ENCODE assay signal across 14 cellular contexts in the genomic region with DNA sequence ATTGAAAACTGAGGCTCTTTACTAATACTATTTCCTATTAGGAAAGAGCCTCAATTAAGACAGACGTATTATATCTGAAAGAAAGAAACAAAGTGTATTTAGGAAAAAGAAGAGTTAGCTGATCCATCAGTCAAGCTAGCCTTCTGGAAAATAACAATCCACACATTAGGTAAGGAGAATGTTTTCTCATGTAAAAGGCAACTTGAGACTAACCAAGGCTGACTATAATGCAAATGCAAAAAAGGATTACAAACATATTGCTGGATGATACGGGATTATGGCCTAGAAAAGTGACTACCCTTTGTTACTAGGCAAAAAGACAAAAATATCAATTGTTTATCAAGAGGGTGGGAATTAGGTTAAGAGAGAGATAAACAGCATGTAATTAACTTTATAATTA.
A peak's percentile ranks its signal among the peaks of the same experiment; 100 is the strongest.
DNase-seq lines count a peak whose midpoint lies in the region; ATAC-seq and TF ChIP-seq lines count a peak whose summit lies in the region.
"Had no signal": no experiment of that assay in that cellular context is flagged by ENCODE, and none has a peak within 500 bp of the region (broad histone marks: within the 10 kb centered on the region; RNA-seq: fewer than 3 reads in every experiment).

No MANE protein-coding gene starts in this region.

- peaks cover 4% of the 10 kb centered on the region for H3K36me3 Mint-ChIP-seq in WTC11
- H3K36me3 Mint-ChIP-seq: CD4-positive, alpha-beta memory T cell had no signal

- peaks cover 44% of the 10 kb centered on the region for H3K4me1 Mint-ChIP-seq in WTC11
- H3K4me1 Mint-ChIP-seq: CD4-positive, alpha-beta memory T cell had no signal

- H3K27me3 ChIP-seq in HUES48 (ENCODE audit: control insufficient read depth, insufficient read depth, low read length) = no peaks in the 10 kb centered on the region
- H3K27me3 ChIP-seq in iPS-18a (ENCODE audit: control insufficient read depth, insufficient read depth, low read length) = no peaks in the 10 kb centered on the region
- no peaks in the 10 kb centered on the region for H3K27me3 ChIP-seq in brain microvascular endothelial cell (replicated peaks)

- H3K27me3 Mint-ChIP-seq in WTC11 (ENCODE audit: low read depth) = no peaks in the 10 kb centered on the region

- H3K36me3 ChIP-seq in HUES48 (ENCODE audit: control insufficient read depth, insufficient read depth, low read length) (no peaks in the 10 kb centered on the region), iPS-18a (ENCODE audit: control insufficient read depth, low read depth, low read length) (no peaks in the 10 kb centered on the region), brain microvascular endothelial cell (replicated peaks) (no peaks in the 10 kb centered on the region)

- H3K27ac ChIP-seq in HUES48 (ENCODE audit: low read depth, low read length) (peak overlapping the region; percentile 75), iPS-18a (ENCODE audit: low read length) (no peak overlapping the region), brain microvascular endothelial cell (no peak overlapping the region)
- H3K27ac ChIP-seq: GM23248 had no signal

- POLR2A ChIA-PET in WTC11 (lab: Charles Lee) = no interaction called here

- peaks cover 14% of the 10 kb centered on the region for H3K9me3 Mint-ChIP-seq in WTC11

- CTCF ChIA-PET in WTC11 (lab: Charles Lee) = no interaction called here

- TF ChIP-seq CTCF in WTC11 (IDR thresholded peaks at IDR 0.05) (no peak), brain microvascular endothelial cell (IDR thresholded peaks at IDR 0.05; ENCODE audit: low read depth, low read length, missing control alignments) (no peak)

- H3K9me3 ChIP-seq in HUES48 (ENCODE audit: control insufficient read depth, insufficient read depth, low read length) = peaks cover 5% of the 10 kb centered on the region; the same call in 1 of the 2 replicates
- no peaks in the 10 kb centered on the region for H3K9me3 ChIP-seq in iPS-18a (ENCODE audit: control insufficient read depth, low read depth, low read length)

- peak overlapping the region; percentile 42 for H3K4me3 ChIP-seq in HUES48 (ENCODE audit: low read depth, low read length)
- H3K4me3 ChIP-seq in iPS-18a (ENCODE audit: low read length) = peak overlapping the region; percentile 1
- no peak overlapping the region for H3K4me3 ChIP-seq in brain microvascular endothelial cell (ENCODE audit: low read depth, low read length)
- H3K4me3 ChIP-seq: GM23248 had no signal

- H3K4me3 Mint-ChIP-seq in WTC11 = 0 out of 2 replicates have a peak overlapping the region, but pooled peaks have one; percentile 18
- H3K4me3 Mint-ChIP-seq: CD4-positive, alpha-beta memory T cell had no signal

- peaks cover 41% of the 10 kb centered on the region for H3K4me1 ChIP-seq in HUES48 (ENCODE audit: control insufficient read depth, insufficient read depth, low read length)
- H3K4me1 ChIP-seq in iPS-18a (ENCODE audit: control insufficient read depth, low read depth, low read length) = peaks cover 11% of the 10 kb centered on the region

- H3K27ac Mint-ChIP-seq in WTC11 = peak overlapping the region; percentile 91
- H3K27ac Mint-ChIP-seq: CD4-positive, alpha-beta memory T cell had no signal

- ATAC-seq in WTC11 (no peak), HG02938 (IDR thresholded peaks at IDR 0.05; ENCODE audit: unreplicated experiment) (no peak)

- no peak overlapping the region for H3K9ac ChIP-seq in HUES48 (ENCODE audit: low read depth, low read length)
- H3K9ac ChIP-seq in iPS-18a (ENCODE audit: low read length) = no peak overlapping the region
- H3K9ac ChIP-seq: GM23248 had no signal

- in situ Hi-C loops in brain microvascular endothelial cell (cut with HindIII; ENCODE audit: low pct_ligation_motif_present, low sequenced_read_pairs) = no loop called here

- DNase-seq in WTC11 (ENCODE audit: low spot score) (no peak), HT-29 (ENCODE audit: low spot score) (no peak), brain microvascular endothelial cell (no peak)
- DNase-seq: C1 segment of cervical spinal cord; Calu3; CD4-positive, alpha-beta memory T cell; COR-L47; DMS53; DMS79 treated with DMSO at 0.1 percent for 48 hours; GM23248; HCEC 1CT had no signal

TF ChIP-seq in WTC11, 78 proteins besides CTCF, POLR2A, EP300 and RAD21:
- TF ChIP-seq, protein P1, sequence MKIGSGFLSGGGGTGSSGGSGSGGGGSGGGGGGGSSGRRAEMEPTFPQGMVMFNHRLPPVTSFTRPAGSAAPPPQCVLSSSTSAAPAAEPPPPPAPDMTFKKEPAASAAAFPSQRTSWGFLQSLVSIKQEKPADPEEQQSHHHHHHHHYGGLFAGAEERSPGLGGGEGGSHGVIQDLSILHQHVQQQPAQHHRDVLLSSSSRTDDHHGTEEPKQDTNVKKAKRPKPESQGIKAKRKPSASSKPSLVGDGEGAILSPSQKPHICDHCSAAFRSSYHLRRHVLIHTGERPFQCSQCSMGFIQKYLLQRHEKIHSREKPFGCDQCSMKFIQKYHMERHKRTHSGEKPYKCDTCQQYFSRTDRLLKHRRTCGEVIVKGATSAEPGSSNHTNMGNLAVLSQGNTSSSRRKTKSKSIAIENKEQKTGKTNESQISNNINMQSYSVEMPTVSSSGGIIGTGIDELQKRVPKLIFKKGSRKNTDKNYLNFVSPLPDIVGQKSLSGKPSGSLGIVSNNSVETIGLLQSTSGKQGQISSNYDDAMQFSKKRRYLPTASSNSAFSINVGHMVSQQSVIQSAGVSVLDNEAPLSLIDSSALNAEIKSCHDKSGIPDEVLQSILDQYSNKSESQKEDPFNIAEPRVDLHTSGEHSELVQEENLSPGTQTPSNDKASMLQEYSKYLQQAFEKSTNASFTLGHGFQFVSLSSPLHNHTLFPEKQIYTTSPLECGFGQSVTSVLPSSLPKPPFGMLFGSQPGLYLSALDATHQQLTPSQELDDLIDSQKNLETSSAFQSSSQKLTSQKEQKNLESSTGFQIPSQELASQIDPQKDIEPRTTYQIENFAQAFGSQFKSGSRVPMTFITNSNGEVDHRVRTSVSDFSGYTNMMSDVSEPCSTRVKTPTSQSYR (CRISPR knock-in tag; IDR thresholded peaks at IDR 0.05) = no peak
- TF ChIP-seq HMGA2 (CRISPR knock-in tag; IDR thresholded peaks at IDR 0.05) (no peak), FOXP1 (CRISPR knock-in tag; IDR thresholded peaks at IDR 0.05; ENCODE audit: borderline replicate concordance) (no peak), SOX15 (CRISPR knock-in tag; IDR thresholded peaks at IDR 0.05) (no peak), ZNF232 (CRISPR knock-in tag; IDR thresholded peaks at IDR 0.05) (no peak), NFYB (CRISPR knock-in tag; conservative IDR thresholded peaks at IDR 0.05; ENCODE audit: low read depth) (no peak), JUN (CRISPR knock-in tag; IDR thresholded peaks at IDR 0.05) (no peak)
- TF ChIP-seq, protein P2, sequence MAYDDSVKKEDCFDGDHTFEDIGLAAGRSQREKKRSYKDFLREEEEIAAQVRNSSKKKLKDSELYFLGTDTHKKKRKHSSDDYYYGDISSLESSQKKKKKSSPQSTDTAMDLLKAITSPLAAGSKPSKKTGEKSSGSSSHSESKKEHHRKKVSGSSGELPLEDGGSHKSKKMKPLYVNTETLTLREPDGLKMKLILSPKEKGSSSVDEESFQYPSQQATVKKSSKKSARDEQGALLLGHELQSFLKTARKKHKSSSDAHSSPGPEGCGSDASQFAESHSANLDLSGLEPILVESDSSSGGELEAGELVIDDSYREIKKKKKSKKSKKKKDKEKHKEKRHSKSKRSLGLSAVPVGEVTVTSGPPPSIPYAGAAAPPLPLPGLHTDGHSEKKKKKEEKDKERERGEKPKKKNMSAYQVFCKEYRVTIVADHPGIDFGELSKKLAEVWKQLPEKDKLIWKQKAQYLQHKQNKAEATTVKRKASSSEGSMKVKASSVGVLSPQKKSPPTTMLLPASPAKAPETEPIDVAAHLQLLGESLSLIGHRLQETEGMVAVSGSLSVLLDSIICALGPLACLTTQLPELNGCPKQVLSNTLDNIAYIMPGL (CRISPR knock-in tag; IDR thresholded peaks at IDR 0.05) = no peak
- TF ChIP-seq, protein P3, sequence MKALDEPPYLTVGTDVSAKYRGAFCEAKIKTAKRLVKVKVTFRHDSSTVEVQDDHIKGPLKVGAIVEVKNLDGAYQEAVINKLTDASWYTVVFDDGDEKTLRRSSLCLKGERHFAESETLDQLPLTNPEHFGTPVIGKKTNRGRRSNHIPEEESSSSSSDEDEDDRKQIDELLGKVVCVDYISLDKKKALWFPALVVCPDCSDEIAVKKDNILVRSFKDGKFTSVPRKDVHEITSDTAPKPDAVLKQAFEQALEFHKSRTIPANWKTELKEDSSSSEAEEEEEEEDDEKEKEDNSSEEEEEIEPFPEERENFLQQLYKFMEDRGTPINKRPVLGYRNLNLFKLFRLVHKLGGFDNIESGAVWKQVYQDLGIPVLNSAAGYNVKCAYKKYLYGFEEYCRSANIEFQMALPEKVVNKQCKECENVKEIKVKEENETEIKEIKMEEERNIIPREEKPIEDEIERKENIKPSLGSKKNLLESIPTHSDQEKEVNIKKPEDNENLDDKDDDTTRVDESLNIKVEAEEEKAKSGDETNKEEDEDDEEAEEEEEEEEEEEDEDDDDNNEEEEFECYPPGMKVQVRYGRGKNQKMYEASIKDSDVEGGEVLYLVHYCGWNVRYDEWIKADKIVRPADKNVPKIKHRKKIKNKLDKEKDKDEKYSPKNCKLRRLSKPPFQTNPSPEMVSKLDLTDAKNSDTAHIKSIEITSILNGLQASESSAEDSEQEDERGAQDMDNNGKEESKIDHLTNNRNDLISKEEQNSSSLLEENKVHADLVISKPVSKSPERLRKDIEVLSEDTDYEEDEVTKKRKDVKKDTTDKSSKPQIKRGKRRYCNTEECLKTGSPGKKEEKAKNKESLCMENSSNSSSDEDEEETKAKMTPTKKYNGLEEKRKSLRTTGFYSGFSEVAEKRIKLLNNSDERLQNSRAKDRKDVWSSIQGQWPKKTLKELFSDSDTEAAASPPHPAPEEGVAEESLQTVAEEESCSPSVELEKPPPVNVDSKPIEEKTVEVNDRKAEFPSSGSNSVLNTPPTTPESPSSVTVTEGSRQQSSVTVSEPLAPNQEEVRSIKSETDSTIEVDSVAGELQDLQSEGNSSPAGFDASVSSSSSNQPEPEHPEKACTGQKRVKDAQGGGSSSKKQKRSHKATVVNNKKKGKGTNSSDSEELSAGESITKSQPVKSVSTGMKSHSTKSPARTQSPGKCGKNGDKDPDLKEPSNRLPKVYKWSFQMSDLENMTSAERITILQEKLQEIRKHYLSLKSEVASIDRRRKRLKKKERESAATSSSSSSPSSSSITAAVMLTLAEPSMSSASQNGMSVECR (CRISPR knock-in tag; IDR thresholded peaks at IDR 0.05; ENCODE audit: borderline replicate concordance) = no peak
